ENCODE assay signal across 8 cellular contexts in the genomic region with DNA sequence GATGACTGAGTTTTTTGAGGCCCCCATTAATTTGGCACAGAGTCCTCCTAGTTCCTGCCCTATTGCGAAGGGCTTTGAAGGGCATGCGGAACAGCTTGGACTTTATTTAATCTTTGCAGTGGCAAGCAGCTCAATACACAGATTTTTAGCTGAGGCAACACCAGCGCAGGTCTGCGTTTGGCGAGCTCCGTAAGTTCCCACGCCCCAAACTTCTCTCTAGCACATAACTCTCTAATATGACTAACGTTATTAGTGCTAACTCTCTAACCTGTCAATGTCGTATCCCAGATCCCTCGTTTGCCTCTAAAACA. TPM values are rescaled to one million over a fixed set of nuclear protein-coding genes. Genes with fewer than 3 reads are reported as not detected.
A peak's percentile ranks its signal among the peaks of the same experiment; 100 is the strongest.
DNase-seq lines count a peak whose midpoint lies in the region; TF ChIP-seq lines count a peak whose summit lies in the region.

No MANE protein-coding gene starts in this region.

- peaks cover 7% of the 10 kb centered on the region for H3K4me1 ChIP-seq in osteoblast (ENCODE audit: insufficient read depth, low read length)

- peak overlapping the region; percentile 94 for H3K4me2 ChIP-seq in osteoblast (ENCODE audit: insufficient read depth, low read length)

- peaks cover 9% of the 10 kb centered on the region for H3K36me3 ChIP-seq in osteoblast (ENCODE audit: insufficient read depth, low read length)

- no peak for DNase-seq in activated CD4-positive, alpha-beta T cell treated with anti-CD3 and anti-CD28 coated beads, Interleukin-2, amount 10 ng/mL, durations not matched to agents 24 days and 14 days
- DNase-seq in activated CD4-positive, alpha-beta T cell treated with anti-CD3 and anti-CD28 coated beads, Interleukin-2, amount 50 U/mL, for 4 hours, result no peak
- DNase-seq in LNCaP clone FGC (ENCODE audit: low read depth), result no peak
- no peak for DNase-seq in endothelial cell (ENCODE audit: low spot score)
- no peak for DNase-seq in osteoblast (ENCODE audit: insufficient read length, low spot score, missing footprints)
- no peak for DNase-seq in NCI-H2029 (lab: John Stamatoyannopoulos, UW)
- DNase-seq in GM19240 (ENCODE audit: insufficient read length, low spot score), result no peak
- DNase-seq in NCI-H1105 treated with DMSO at 0.1 percent for 48 hours (lab: John Stamatoyannopoulos, UW), result no peak

- peak overlapping the region; percentile 99 for H2AFZ ChIP-seq in osteoblast (ENCODE audit: low read length)

- TF ChIP-seq CTCF in LNCaP clone FGC (IDR thresholded peaks at IDR 0.05; ENCODE audit: control insufficient read depth, extremely low read depth, insufficient read depth) (no peak), endothelial cell (IDR thresholded peaks at IDR 0.05; ENCODE audit: unreplicated experiment) (no peak), osteoblast (IDR thresholded peaks at IDR 0.05; ENCODE audit: extremely low read depth, low read depth, low read length) (no peak)

- peak overlapping the region; percentile 88 for H3K27ac Mint-ChIP-seq in activated CD4-positive, alpha-beta T cell treated with anti-CD3 and anti-CD28 coated beads, Interleukin-2, amount 10 ng/mL, durations not matched to agents 24 days and 14 days
- H3K27ac Mint-ChIP-seq in endothelial cell (ENCODE audit: unreplicated experiment), result peak overlapping the region; percentile 74

- H3K27me3 ChIP-seq in osteoblast (ENCODE audit: insufficient read depth, low read length), result peaks cover 7% of the 10 kb centered on the region

- H3K4me3 ChIP-seq in LNCaP clone FGC (ENCODE audit: low read depth, low read length) (peak overlapping the region; percentile 91), osteoblast (ENCODE audit: insufficient read depth, low read length) (peak overlapping the region; percentile 99)

- intact Hi-C loops in activated CD4-positive, alpha-beta T cell treated with anti-CD3 and anti-CD28 coated beads, Interleukin-2, amount 10 ng/mL, durations not matched to agents 24 days and 14 days (cut with micrococcal nuclease), result loop anchor here (1.0 to 5.0 kb wide), 3 partner anchors 30 to 293 kb away; partner anchors contain the start of genes ATP5F1C and GATA3

- peaks cover 31% of the 10 kb centered on the region for H3K79me2 ChIP-seq in osteoblast (ENCODE audit: insufficient read depth, low read length)

- H3K36me3 Mint-ChIP-seq in activated CD4-positive, alpha-beta T cell treated with anti-CD3 and anti-CD28 coated beads, Interleukin-2, amount 10 ng/mL, durations not matched to agents 24 days and 14 days (ENCODE audit: low read depth), result peaks cover 9% of the 10 kb centered on the region
- H3K36me3 Mint-ChIP-seq in endothelial cell (ENCODE audit: low read depth, unreplicated experiment), result peaks cover 8% of the 10 kb centered on the region

- no peaks in the 10 kb centered on the region for H3K9me3 Mint-ChIP-seq in activated CD4-positive, alpha-beta T cell treated with anti-CD3 and anti-CD28 coated beads, Interleukin-2, amount 10 ng/mL, durations not matched to agents 24 days and 14 days
- no peaks in the 10 kb centered on the region for H3K9me3 Mint-ChIP-seq in endothelial cell (ENCODE audit: unreplicated experiment)

- H3K27ac ChIP-seq in osteoblast (ENCODE audit: low read depth, low read length), result no peak overlapping the region

- no peaks in the 10 kb centered on the region for H4K20me1 ChIP-seq in osteoblast (ENCODE audit: insufficient read depth, low read length)

- H3K9me3 ChIP-seq in osteoblast (ENCODE audit: low read depth, low read length), result no peaks in the 10 kb centered on the region

- peaks cover 18% of the 10 kb centered on the region for H3K4me1 Mint-ChIP-seq in activated CD4-positive, alpha-beta T cell treated with anti-CD3 and anti-CD28 coated beads, Interleukin-2, amount 10 ng/mL, durations not matched to agents 24 days and 14 days
- H3K4me1 Mint-ChIP-seq in endothelial cell (ENCODE audit: unreplicated experiment), result peaks cover 18% of the 10 kb centered on the region

- H3K27me3 Mint-ChIP-seq in activated CD4-positive, alpha-beta T cell treated with anti-CD3 and anti-CD28 coated beads, Interleukin-2, amount 10 ng/mL, durations not matched to agents 24 days and 14 days, result peaks cover 21% of the 10 kb centered on the region
- peaks cover 7% of the 10 kb centered on the region for H3K27me3 Mint-ChIP-seq in endothelial cell (ENCODE audit: unreplicated experiment)

- peak overlapping the region; percentile 97 for H3K4me3 Mint-ChIP-seq in activated CD4-positive, alpha-beta T cell treated with anti-CD3 and anti-CD28 coated beads, Interleukin-2, amount 10 ng/mL, durations not matched to agents 24 days and 14 days
- peak overlapping the region; percentile 98 for H3K4me3 Mint-ChIP-seq in endothelial cell (ENCODE audit: unreplicated experiment)

RNA-seq across cellular contexts. Expression of gene TAF3, which starts 0.4 kb away (rescaled TPM):
- total RNA-seq in activated CD4-positive, alpha-beta T cell treated with anti-CD3 and anti-CD28 coated beads, Interleukin-2, amount 10 ng/mL, durations not matched to agents 24 days and 14 days, result 15.1 and 15.9 TPM in 2 replicates
- total RNA-seq in endothelial cell (ENCODE audit: unreplicated experiment), result 12.4 TPM
- total RNA-seq in osteoblast, result 2.2 and 2.4 TPM in 2 replicates

RNA-seq across cellular contexts. Expression of gene ATP5F1C, which starts 30.0 kb away (rescaled TPM):
- total RNA-seq in activated CD4-positive, alpha-beta T cell treated with anti-CD3 and anti-CD28 coated beads, Interleukin-2, amount 10 ng/mL, durations not matched to agents 24 days and 14 days, result 332 and 369 TPM in 2 replicates
- total RNA-seq in endothelial cell (ENCODE audit: unreplicated experiment) (216 TPM), osteoblast (209 and 232 TPM in 2 replicates)

RNA-seq across cellular contexts. Expression of gene KIN, which starts 30.1 kb away (rescaled TPM):
- 13.9 and 14.4 TPM in 2 replicates for total RNA-seq in activated CD4-positive, alpha-beta T cell treated with anti-CD3 and anti-CD28 coated beads, Interleukin-2, amount 10 ng/mL, durations not matched to agents 24 days and 14 days
- 13.2 TPM for total RNA-seq in endothelial cell (ENCODE audit: unreplicated experiment)
- total RNA-seq in osteoblast, result 5.8 and 8.0 TPM in 2 replicates
